ENCODE assay signal across 17 cellular contexts in genomic region chr3:139944256-139944910, GRCh38. TPM values are rescaled to one million over a fixed set of nuclear protein-coding genes. Genes with fewer than 3 reads are reported as not detected.
"Had no signal": no experiment of that assay in that cellular context is flagged by ENCODE, and none has a peak within 500 bp of the region (broad histone marks: within the 10 kb centered on the region; RNA-seq: fewer than 3 reads in every experiment).

No MANE protein-coding gene starts in this region.

- DNase-seq: activated CD4-positive, alpha-beta T cell treated with anti-CD3 and anti-CD28 coated beads for 48 hours; activated CD8-positive, alpha-beta memory T cell treated with anti-CD3 and anti-CD28 coated beads, Interleukin-2, amount 50 U/mL, for 4 hours; activated CD8-positive, alpha-beta T cell treated with anti-CD3 and anti-CD28 coated beads, Interleukin-2, amount 10 ng/mL, durations not matched to agents 7 days and 5 days; activated gamma-delta T cell; activated T-cell treated with anti-CD3 and anti-CD28 coated beads, Interleukin-2, amount 50 U/mL, for 72 hours; erythroblast; mesendoderm; natural killer cell; posterior cingulate gyrus; stimulated activated CD4-positive, alpha-beta T cell treated with anti-CD3 and anti-CD28 coated beads, Interleukin-4, amount 100 ng/mL, for 4 hours; stimulated activated CD8-positive, alpha-beta memory T cell treated with anti-CD3 and anti-CD28 coated beads, Interleukin-4, amount 100 ng/mL, for 48 hours; stimulated activated naive CD4-positive, alpha-beta T cell treated with Interleukin-2 at 50 U/mL for 16 hours; T-helper 2 cell had no signal

- ATAC-seq: activated CD8-positive, alpha-beta T cell treated with anti-CD3 and anti-CD28 coated beads, Interleukin-2, amount 10 ng/mL, durations not matched to agents 7 days and 5 days; activated naive CD4-positive, alpha-beta T cell treated with anti-CD3 and anti-CD28 coated beads, Interleukin-2, amount 50 U/mL, for 72 hours; activated T-cell treated with anti-CD3 and anti-CD28 coated beads, Interleukin-2, amount 50 U/mL, for 72 hours; gastroesophageal sphincter; left lobe of liver; natural killer cell; WTC11 had no signal

RNA-seq across cellular contexts. Expression of gene CLSTN2, which starts 9.4 kb away (rescaled TPM):
- total RNA-seq: activated CD8-positive, alpha-beta T cell treated with anti-CD3 and anti-CD28 coated beads, Interleukin-2, amount 10 ng/mL, durations not matched to agents 7 days and 5 days; activated naive CD4-positive, alpha-beta T cell treated with anti-CD3 and anti-CD28 coated beads, Interleukin-2, amount 50 U/mL, for 72 hours; activated T-cell treated with anti-CD3 and anti-CD28 coated beads, Interleukin-2, amount 50 U/mL, for 72 hours had no signal
